Comparison of ENCODE assay signal across 17 cellular contexts in the genomic region with DNA sequence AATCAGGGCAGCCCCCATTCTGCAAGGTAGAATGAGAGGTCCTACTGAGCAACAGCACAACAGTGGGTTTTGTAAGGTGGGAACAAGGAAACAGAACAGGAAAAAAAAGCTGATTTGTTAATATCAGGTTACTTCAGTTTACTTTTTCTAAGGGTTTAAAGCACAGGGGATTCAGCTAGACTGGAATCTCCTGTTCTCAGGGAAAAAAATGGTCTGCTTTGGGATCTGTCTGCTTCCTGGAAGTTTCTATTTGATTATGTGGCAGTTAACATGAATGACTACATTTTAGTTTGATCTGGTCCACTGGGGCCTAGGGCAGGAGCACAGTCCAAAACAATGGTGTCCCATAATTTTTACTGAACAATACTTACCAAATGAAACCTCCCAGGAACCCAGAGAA.
"Had no signal": no experiment of that assay in that cellular context is flagged by ENCODE, and none has a peak within 500 bp of the region (broad histone marks: within the 10 kb centered on the region; RNA-seq: fewer than 3 reads in every experiment).

No MANE protein-coding gene starts in this region.

- H3K9me3 Mint-ChIP-seq: stimulated activated naive CD8-positive, alpha-beta T cell treated with anti-CD3 and anti-CD28 coated beads, Interleukin-15, Interleukin-2, amounts not matched to agents 100 ng/mL and 50 ng/mL, for 24 hours; T-helper 1 cell treated with Interleukin-12 subunit alpha and Interleukin-12 subunit beta and Interleukin-4 antibody, amounts not matched to agents 30 μg/mL and 1 μg/mL, for 36 hours had no signal

- H3K9me3 ChIP-seq: adrenal gland, body of pancreas, gastroesophageal sphincter, ovary, upper lobe of right lung had no signal

- H3K4me3 ChIP-seq: adrenal gland, body of pancreas, gastroesophageal sphincter, neural progenitor cell, ovary, upper lobe of right lung had no signal

- H3K4me2 ChIP-seq: neural progenitor cell had no signal

- H3K27ac Mint-ChIP-seq: neural progenitor cell; stimulated activated naive CD8-positive, alpha-beta T cell treated with anti-CD3 and anti-CD28 coated beads, Interleukin-15, Interleukin-2, amounts not matched to agents 100 ng/mL and 50 ng/mL, for 24 hours had no signal

- H3K36me3 ChIP-seq: adrenal gland, gastroesophageal sphincter, neural progenitor cell, ovary, upper lobe of right lung had no signal

- H3K27me3 ChIP-seq: adrenal gland, body of pancreas, gastroesophageal sphincter, neural progenitor cell, ovary, upper lobe of right lung had no signal

- DNase-seq: activated CD4-positive, alpha-beta T cell treated with anti-CD3 and anti-CD28 coated beads, Interleukin-2, amount 50 U/mL, for 4 hours; activated naive CD4-positive, alpha-beta T cell treated with anti-CD3 and anti-CD28 coated beads, Interleukin-2, amount 50 U/mL, for 16 hours; activated T-cell treated with anti-CD3 and anti-CD28 coated beads, Interleukin-2, amount 50 U/mL, for 1 hour; adrenal gland; body of pancreas; central memory CD4-positive, alpha-beta T cell; cortex of kidney; effector memory CD4-positive, alpha-beta T cell; ovary; stimulated activated CD4-positive, alpha-beta T cell treated with anti-CD3 and anti-CD28 coated beads, Interleukin-4, amount 100 ng/mL, for 24 hours; upper lobe of right lung had no signal

- H2AFZ ChIP-seq: neural progenitor cell had no signal

- H3K4me3 Mint-ChIP-seq: neural progenitor cell; stimulated activated naive CD8-positive, alpha-beta T cell treated with anti-CD3 and anti-CD28 coated beads, Interleukin-15, Interleukin-2, amounts not matched to agents 100 ng/mL and 50 ng/mL, for 24 hours; T-helper 1 cell treated with Interleukin-12 subunit alpha and Interleukin-12 subunit beta and Interleukin-4 antibody, amounts not matched to agents 30 μg/mL and 1 μg/mL, for 36 hours had no signal

- ATAC-seq: activated CD4-positive, CD25-positive, alpha-beta regulatory T cell treated with anti-CD3 and anti-CD28 coated beads, Interleukin-2, amount 50 U/mL, for 24 hours; body of pancreas; gastroesophageal sphincter; upper lobe of right lung had no signal

- H3K4me1 ChIP-seq: adrenal gland, gastroesophageal sphincter, upper lobe of right lung had no signal

- H3K9ac ChIP-seq: neural progenitor cell had no signal

- H3K27ac ChIP-seq: adrenal gland, epithelial cell of prostate, gastroesophageal sphincter, neural progenitor cell, ovary, upper lobe of right lung had no signal

- H3K27me3 Mint-ChIP-seq: stimulated activated naive CD8-positive, alpha-beta T cell treated with anti-CD3 and anti-CD28 coated beads, Interleukin-15, Interleukin-2, amounts not matched to agents 100 ng/mL and 50 ng/mL, for 24 hours had no signal
